Comparison of ENCODE assay signal across 18 cellular contexts in genomic region chr3:64463981-64464380, GRCh38.
"Had no signal": no experiment of that assay in that cellular context is flagged by ENCODE, and none has a peak within 500 bp of the region (broad histone marks: within the 10 kb centered on the region; RNA-seq: fewer than 3 reads in every experiment).

No MANE protein-coding gene starts in this region.

- H3K36me3 ChIP-seq: heart right ventricle, left ventricle myocardium inferior, right atrium auricular region, transverse colon had no signal

- H3K4me3 ChIP-seq: heart right ventricle, left ventricle myocardium inferior, right atrium auricular region, transverse colon had no signal

- H3K27ac ChIP-seq: epithelial cell of prostate, heart right ventricle, left ventricle myocardium inferior, right atrium auricular region, transverse colon had no signal

- H3K36me3 Mint-ChIP-seq: activated naive CD8-positive, alpha-beta T cell treated with anti-CD3 and anti-CD28 coated beads for 36 hours; memory B cell; natural killer cell had no signal

- H3K4me1 Mint-ChIP-seq: activated naive CD8-positive, alpha-beta T cell treated with anti-CD3 and anti-CD28 coated beads for 36 hours had no signal

- H3K9me3 Mint-ChIP-seq: activated naive CD8-positive, alpha-beta T cell treated with anti-CD3 and anti-CD28 coated beads for 36 hours; activated T-helper 1 cell treated with anti-CD3 and anti-CD28 coated beads, Interleukin-12 subunit alpha, Interleukin-12 subunit beta, Interleukin-2, Interleukin-4 antibody, amounts not matched to agents 30 ng/mL and 10 ng/mL and 1 ng/mL, durations not matched to agents 14 hours and 24 hours and 36 hours; memory B cell; natural killer cell had no signal

- ATAC-seq: activated CD4-positive, CD25-positive, alpha-beta regulatory T cell treated with anti-CD3 and anti-CD28 coated beads, Interleukin-2, amount 50 U/mL, for 24 hours; effector memory CD8-positive, alpha-beta T cell; heart right ventricle; natural killer cell had no signal

- H3K9me3 ChIP-seq: heart right ventricle, left ventricle myocardium inferior, right atrium auricular region, transverse colon had no signal

- DNase-seq: activated CD4-positive, alpha-beta T cell treated with anti-CD3 and anti-CD28 coated beads, Interleukin-2, amount 50 U/mL, for 1 hour; activated CD8-positive, alpha-beta memory T cell treated with anti-CD3 and anti-CD28 coated beads for 24 hours; activated naive CD8-positive, alpha-beta T cell treated with anti-CD3 and anti-CD28 coated beads for 36 hours; aorta; effector memory CD8-positive, alpha-beta T cell; foreskin melanocyte; heart right ventricle; left ventricle myocardium inferior; natural killer cell; stimulated activated CD4-positive, alpha-beta T cell treated with anti-CD3 and anti-CD28 coated beads, Interleukin-4, amount 100 ng/mL, for 24 hours; T1000; transverse colon had no signal

- H3K4me1 ChIP-seq: right atrium auricular region, transverse colon had no signal

- H3K27me3 ChIP-seq: right atrium auricular region, transverse colon had no signal

- H3K27ac Mint-ChIP-seq: activated naive CD8-positive, alpha-beta T cell treated with anti-CD3 and anti-CD28 coated beads for 36 hours; activated T-helper 1 cell treated with anti-CD3 and anti-CD28 coated beads, Interleukin-12 subunit alpha, Interleukin-12 subunit beta, Interleukin-2, Interleukin-4 antibody, amounts not matched to agents 30 ng/mL and 10 ng/mL and 1 ng/mL, durations not matched to agents 14 hours and 24 hours and 36 hours; effector memory CD8-positive, alpha-beta T cell; memory B cell; natural killer cell had no signal

- FAIRE-seq: keratinocyte had no signal

- H3K4me3 Mint-ChIP-seq: activated naive CD8-positive, alpha-beta T cell treated with anti-CD3 and anti-CD28 coated beads for 36 hours; activated T-helper 1 cell treated with anti-CD3 and anti-CD28 coated beads, Interleukin-12 subunit alpha, Interleukin-12 subunit beta, Interleukin-2, Interleukin-4 antibody, amounts not matched to agents 30 ng/mL and 10 ng/mL and 1 ng/mL, durations not matched to agents 14 hours and 24 hours and 36 hours; effector memory CD8-positive, alpha-beta T cell; memory B cell; natural killer cell had no signal
